1 cellular context compared by ENCODE assay signal in the genomic region with DNA sequence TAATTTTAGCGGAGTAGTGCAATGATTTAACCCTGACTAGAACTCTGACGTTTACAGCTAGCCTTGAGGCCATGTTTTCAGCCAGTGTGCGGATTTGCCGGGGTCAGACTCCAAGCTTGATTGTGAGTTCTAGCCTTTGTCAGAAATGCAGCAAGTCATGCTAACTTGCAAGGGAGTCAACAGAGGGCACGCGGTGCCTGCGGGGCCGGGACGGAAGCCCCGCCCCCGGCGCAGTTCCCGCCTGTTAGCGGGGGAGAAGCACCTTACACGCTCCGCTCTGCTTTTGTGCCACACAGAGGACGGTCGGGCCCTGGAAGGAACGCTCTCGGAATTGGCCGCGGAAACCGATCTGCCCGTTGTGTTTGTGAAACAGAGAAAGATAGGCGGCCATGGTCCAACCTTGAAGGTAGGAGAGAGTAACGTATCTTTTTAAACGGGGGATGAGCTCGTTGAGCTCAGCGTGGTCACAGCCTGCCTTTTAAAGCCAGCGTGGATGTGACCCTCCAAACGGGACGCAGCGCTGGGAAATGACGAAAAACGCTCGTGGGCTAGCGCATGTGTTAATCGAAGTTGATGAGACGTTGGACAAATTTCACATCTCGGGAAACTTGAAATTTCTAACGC.
TF ChIP-seq lines count a peak whose summit lies in the region.

No MANE protein-coding gene starts in this region.

TF ChIP-seq in WTC11, 78 proteins besides CTCF, POLR2A, EP300 and RAD21 (continued from another document):
- TF ChIP-seq, protein P1, sequence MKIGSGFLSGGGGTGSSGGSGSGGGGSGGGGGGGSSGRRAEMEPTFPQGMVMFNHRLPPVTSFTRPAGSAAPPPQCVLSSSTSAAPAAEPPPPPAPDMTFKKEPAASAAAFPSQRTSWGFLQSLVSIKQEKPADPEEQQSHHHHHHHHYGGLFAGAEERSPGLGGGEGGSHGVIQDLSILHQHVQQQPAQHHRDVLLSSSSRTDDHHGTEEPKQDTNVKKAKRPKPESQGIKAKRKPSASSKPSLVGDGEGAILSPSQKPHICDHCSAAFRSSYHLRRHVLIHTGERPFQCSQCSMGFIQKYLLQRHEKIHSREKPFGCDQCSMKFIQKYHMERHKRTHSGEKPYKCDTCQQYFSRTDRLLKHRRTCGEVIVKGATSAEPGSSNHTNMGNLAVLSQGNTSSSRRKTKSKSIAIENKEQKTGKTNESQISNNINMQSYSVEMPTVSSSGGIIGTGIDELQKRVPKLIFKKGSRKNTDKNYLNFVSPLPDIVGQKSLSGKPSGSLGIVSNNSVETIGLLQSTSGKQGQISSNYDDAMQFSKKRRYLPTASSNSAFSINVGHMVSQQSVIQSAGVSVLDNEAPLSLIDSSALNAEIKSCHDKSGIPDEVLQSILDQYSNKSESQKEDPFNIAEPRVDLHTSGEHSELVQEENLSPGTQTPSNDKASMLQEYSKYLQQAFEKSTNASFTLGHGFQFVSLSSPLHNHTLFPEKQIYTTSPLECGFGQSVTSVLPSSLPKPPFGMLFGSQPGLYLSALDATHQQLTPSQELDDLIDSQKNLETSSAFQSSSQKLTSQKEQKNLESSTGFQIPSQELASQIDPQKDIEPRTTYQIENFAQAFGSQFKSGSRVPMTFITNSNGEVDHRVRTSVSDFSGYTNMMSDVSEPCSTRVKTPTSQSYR (CRISPR knock-in tag; IDR thresholded peaks at IDR 0.05), result 0 out of 2 replicates have a peak, but pooled peaks have one; percentile 29
- TF ChIP-seq, protein P2, sequence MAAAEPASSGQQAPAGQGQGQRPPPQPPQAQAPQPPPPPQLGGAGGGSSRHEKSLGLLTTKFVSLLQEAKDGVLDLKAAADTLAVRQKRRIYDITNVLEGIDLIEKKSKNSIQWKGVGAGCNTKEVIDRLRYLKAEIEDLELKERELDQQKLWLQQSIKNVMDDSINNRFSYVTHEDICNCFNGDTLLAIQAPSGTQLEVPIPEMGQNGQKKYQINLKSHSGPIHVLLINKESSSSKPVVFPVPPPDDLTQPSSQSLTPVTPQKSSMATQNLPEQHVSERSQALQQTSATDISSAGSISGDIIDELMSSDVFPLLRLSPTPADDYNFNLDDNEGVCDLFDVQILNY (CRISPR knock-in tag; IDR thresholded peaks at IDR 0.05), result peak; percentile 82; the same call in 1 of the 2 replicates
- TF ChIP-seq, protein P3, sequence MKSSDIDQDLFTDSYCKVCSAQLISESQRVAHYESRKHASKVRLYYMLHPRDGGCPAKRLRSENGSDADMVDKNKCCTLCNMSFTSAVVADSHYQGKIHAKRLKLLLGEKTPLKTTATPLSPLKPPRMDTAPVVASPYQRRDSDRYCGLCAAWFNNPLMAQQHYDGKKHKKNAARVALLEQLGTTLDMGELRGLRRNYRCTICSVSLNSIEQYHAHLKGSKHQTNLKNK (CRISPR knock-in tag; IDR thresholded peaks at IDR 0.05), result no peak
- TF ChIP-seq, protein P4, sequence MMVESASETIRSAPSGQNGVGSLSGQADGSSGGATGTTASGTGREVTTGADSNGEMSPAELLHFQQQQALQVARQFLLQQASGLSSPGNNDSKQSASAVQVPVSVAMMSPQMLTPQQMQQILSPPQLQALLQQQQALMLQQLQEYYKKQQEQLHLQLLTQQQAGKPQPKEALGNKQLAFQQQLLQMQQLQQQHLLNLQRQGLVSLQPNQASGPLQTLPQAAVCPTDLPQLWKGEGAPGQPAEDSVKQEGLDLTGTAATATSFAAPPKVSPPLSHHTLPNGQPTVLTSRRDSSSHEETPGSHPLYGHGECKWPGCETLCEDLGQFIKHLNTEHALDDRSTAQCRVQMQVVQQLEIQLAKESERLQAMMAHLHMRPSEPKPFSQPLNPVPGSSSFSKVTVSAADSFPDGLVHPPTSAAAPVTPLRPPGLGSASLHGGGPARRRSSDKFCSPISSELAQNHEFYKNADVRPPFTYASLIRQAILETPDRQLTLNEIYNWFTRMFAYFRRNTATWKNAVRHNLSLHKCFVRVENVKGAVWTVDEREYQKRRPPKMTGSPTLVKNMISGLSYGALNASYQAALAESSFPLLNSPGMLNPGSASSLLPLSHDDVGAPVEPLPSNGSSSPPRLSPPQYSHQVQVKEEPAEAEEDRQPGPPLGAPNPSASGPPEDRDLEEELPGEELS (CRISPR knock-in tag; IDR thresholded peaks at IDR 0.05), result peak; percentile 89; the same call in 1 of the 2 replicates
- TF ChIP-seq ZBTB21 (CRISPR knock-in tag; IDR thresholded peaks at IDR 0.05; ENCODE audit: borderline replicate concordance), result peak; percentile 30; the same call in 1 of the 2 replicates
- TF ChIP-seq NFE2L1 (CRISPR knock-in tag; IDR thresholded peaks at IDR 0.05), result peak; percentile 76; the same call in 1 of the 2 replicates
- TF ChIP-seq, protein P5, sequence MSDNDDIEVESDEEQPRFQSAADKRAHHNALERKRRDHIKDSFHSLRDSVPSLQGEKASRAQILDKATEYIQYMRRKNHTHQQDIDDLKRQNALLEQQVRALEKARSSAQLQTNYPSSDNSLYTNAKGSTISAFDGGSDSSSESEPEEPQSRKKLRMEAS (CRISPR knock-in tag; IDR thresholded peaks at IDR 0.05), result peak; percentile 94
- no peak for TF ChIP-seq ZNF138 (CRISPR knock-in tag; conservative IDR thresholded peaks at IDR 0.05)
- 0 out of 2 replicates have a peak, but pooled peaks have one; percentile 56 for TF ChIP-seq ETV6 (CRISPR knock-in tag; IDR thresholded peaks at IDR 0.05)
- TF ChIP-seq, protein P6, sequence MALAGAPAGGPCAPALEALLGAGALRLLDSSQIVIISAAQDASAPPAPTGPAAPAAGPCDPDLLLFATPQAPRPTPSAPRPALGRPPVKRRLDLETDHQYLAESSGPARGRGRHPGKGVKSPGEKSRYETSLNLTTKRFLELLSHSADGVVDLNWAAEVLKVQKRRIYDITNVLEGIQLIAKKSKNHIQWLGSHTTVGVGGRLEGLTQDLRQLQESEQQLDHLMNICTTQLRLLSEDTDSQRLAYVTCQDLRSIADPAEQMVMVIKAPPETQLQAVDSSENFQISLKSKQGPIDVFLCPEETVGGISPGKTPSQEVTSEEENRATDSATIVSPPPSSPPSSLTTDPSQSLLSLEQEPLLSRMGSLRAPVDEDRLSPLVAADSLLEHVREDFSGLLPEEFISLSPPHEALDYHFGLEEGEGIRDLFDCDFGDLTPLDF (CRISPR knock-in tag; IDR thresholded peaks at IDR 0.05), result peak; percentile 67; the same call in 1 of the 2 replicates
- peak; percentile 97 for TF ChIP-seq FOXK1 (CRISPR knock-in tag; IDR thresholded peaks at IDR 0.05)
- no peak for TF ChIP-seq ZNF671 (CRISPR knock-in tag; IDR thresholded peaks at IDR 0.05)
- 0 out of 2 replicates have a peak, but pooled peaks have one; percentile 34 for TF ChIP-seq RELA (CRISPR knock-in tag; IDR thresholded peaks at IDR 0.05; ENCODE audit: borderline replicate concordance)
- no peak for TF ChIP-seq HMGA2 (CRISPR knock-in tag; IDR thresholded peaks at IDR 0.05)
- TF ChIP-seq, protein P7, sequence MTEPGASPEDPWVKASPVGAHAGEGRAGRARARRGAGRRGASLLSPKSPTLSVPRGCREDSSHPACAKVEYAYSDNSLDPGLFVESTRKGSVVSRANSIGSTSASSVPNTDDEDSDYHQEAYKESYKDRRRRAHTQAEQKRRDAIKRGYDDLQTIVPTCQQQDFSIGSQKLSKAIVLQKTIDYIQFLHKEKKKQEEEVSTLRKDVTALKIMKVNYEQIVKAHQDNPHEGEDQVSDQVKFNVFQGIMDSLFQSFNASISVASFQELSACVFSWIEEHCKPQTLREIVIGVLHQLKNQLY (CRISPR knock-in tag; IDR thresholded peaks at IDR 0.05), result no peak
- TF ChIP-seq FOXP1 (CRISPR knock-in tag; IDR thresholded peaks at IDR 0.05; ENCODE audit: borderline replicate concordance), result peak; percentile 50; the same call in 1 of the 2 replicates
- TF ChIP-seq, protein P8, sequence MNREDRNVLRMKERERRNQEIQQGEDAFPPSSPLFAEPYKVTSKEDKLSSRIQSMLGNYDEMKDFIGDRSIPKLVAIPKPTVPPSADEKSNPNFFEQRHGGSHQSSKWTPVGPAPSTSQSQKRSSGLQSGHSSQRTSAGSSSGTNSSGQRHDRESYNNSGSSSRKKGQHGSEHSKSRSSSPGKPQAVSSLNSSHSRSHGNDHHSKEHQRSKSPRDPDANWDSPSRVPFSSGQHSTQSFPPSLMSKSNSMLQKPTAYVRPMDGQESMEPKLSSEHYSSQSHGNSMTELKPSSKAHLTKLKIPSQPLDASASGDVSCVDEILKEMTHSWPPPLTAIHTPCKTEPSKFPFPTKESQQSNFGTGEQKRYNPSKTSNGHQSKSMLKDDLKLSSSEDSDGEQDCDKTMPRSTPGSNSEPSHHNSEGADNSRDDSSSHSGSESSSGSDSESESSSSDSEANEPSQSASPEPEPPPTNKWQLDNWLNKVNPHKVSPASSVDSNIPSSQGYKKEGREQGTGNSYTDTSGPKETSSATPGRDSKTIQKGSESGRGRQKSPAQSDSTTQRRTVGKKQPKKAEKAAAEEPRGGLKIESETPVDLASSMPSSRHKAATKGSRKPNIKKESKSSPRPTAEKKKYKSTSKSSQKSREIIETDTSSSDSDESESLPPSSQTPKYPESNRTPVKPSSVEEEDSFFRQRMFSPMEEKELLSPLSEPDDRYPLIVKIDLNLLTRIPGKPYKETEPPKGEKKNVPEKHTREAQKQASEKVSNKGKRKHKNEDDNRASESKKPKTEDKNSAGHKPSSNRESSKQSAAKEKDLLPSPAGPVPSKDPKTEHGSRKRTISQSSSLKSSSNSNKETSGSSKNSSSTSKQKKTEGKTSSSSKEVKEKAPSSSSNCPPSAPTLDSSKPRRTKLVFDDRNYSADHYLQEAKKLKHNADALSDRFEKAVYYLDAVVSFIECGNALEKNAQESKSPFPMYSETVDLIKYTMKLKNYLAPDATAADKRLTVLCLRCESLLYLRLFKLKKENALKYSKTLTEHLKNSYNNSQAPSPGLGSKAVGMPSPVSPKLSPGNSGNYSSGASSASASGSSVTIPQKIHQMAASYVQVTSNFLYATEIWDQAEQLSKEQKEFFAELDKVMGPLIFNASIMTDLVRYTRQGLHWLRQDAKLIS (CRISPR knock-in tag; IDR thresholded peaks at IDR 0.05; ENCODE audit: borderline replicate concordance), result no peak
- TF ChIP-seq SMAD3 (CRISPR knock-in tag; IDR thresholded peaks at IDR 0.05; ENCODE audit: borderline replicate concordance), result 0 out of 2 replicates have a peak, but pooled peaks have one; percentile 36
- no peak for TF ChIP-seq ZNF219 (CRISPR knock-in tag; IDR thresholded peaks at IDR 0.05; ENCODE audit: borderline replicate concordance)
- peak; percentile 78; the same call in 1 of the 2 replicates for TF ChIP-seq CREM (CRISPR knock-in tag; IDR thresholded peaks at IDR 0.05)
- TF ChIP-seq SMAD4 (CRISPR knock-in tag; IDR thresholded peaks at IDR 0.05), result no peak
- TF ChIP-seq SP1 (CRISPR knock-in tag; conservative IDR thresholded peaks at IDR 0.05), result peak; percentile 59; the same call in 1 of the 2 replicates
- TF ChIP-seq, protein P9, sequence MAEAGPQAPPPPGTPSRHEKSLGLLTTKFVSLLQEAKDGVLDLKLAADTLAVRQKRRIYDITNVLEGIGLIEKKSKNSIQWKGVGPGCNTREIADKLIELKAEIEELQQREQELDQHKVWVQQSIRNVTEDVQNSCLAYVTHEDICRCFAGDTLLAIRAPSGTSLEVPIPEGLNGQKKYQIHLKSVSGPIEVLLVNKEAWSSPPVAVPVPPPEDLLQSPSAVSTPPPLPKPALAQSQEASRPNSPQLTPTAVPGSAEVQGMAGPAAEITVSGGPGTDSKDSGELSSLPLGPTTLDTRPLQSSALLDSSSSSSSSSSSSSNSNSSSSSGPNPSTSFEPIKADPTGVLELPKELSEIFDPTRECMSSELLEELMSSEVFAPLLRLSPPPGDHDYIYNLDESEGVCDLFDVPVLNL (CRISPR knock-in tag; IDR thresholded peaks at IDR 0.05; ENCODE audit: borderline replicate concordance, low read depth), result no peak
- peak; percentile 43; the same call in 1 of the 2 replicates for TF ChIP-seq TEAD1 (CRISPR knock-in tag; IDR thresholded peaks at IDR 0.05)
